Comparison of ENCODE assay signal across 16 cellular contexts in the genomic region with DNA sequence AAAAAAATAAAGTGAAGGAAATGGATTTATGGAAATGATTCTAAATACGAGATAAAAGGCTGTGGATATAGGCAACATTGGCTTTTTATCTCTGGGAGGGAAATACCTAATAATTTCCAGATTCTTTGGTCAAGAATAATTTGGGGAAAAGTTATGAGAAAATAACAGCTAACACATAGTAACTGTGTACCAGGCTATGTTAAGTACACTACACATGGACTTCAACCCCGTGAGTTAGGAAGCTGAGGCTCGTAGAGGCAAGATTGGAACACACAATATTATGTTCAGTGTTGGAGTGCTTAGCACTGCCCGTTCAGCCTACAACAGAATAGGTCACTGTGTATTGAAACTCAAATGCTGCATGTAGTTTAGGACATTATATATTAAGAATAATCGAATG. TPM values are rescaled to one million over a fixed set of nuclear protein-coding genes. Genes with fewer than 3 reads are reported as not detected.
DNase-seq lines count a peak whose midpoint lies in the region; ATAC-seq and TF ChIP-seq lines count a peak whose summit lies in the region.
"Had no signal": no experiment of that assay in that cellular context is flagged by ENCODE, and none has a peak within 500 bp of the region (broad histone marks: within the 10 kb centered on the region; RNA-seq: fewer than 3 reads in every experiment).

No MANE protein-coding gene starts in this region.

- no peak overlapping the region for H4K8ac ChIP-seq in mesenchymal stem cell (ENCODE audit: low read length)

- H2BK120ac ChIP-seq in mesenchymal stem cell (ENCODE audit: low read depth, low read length) = no peak overlapping the region

- no peak overlapping the region for H2BK15ac ChIP-seq in mesenchymal stem cell (ENCODE audit: low read depth, poor library complexity, severe bottlenecking)

- no peak overlapping the region for H3K9ac ChIP-seq in mesenchymal stem cell (ENCODE audit: low read length)

- H3K4ac ChIP-seq in mesenchymal stem cell (ENCODE audit: low read depth in 1 of 2, low read length in 2 of 2) = no peak overlapping the region

- H2AFZ ChIP-seq in ACC112 (ENCODE audit: low read length, unreplicated experiment) = peak overlapping the region; percentile 51
- no peak overlapping the region for H2AFZ ChIP-seq in mesenchymal stem cell (ENCODE audit: low read depth, low read length)

- no peak overlapping the region for H2BK12ac ChIP-seq in mesenchymal stem cell (ENCODE audit: low read length in 2 of 2)

- H2BK5ac ChIP-seq in mesenchymal stem cell (ENCODE audit: low read depth, low read length, poor library complexity, severe bottlenecking) = no peak overlapping the region

- ATAC-seq in T-helper 17 cell (no peak), natural killer cell (no peak), HG03196 (IDR thresholded peaks at IDR 0.05; ENCODE audit: unreplicated experiment) (no peak), HG03439 (IDR thresholded peaks at IDR 0.05; ENCODE audit: unreplicated experiment) (no peak)

- WGBS in mesenchymal stem cell = 77% methylated on average over 4 of the region's 5 CpGs

- no peak overlapping the region for H3K14ac ChIP-seq in mesenchymal stem cell (ENCODE audit: low read length in 2 of 2)

- H3K4me2 ChIP-seq in mesenchymal stem cell (ENCODE audit: low read length, poor library complexity, severe bottlenecking) = no peak overlapping the region

- no peak overlapping the region for H2AK5ac ChIP-seq in mesenchymal stem cell (ENCODE audit: low read length, severe bottlenecking)

- H3K4me3 Mint-ChIP-seq in T-helper 17 cell (peak overlapping the region; percentile 7), natural killer cell (peak overlapping the region; percentile 99)

- H3K79me2 ChIP-seq in ACC112 (ENCODE audit: control insufficient read depth, insufficient read depth, low read length, unreplicated experiment) = no peaks in the 10 kb centered on the region

- no peak overlapping the region for H4K91ac ChIP-seq in mesenchymal stem cell (ENCODE audit: low read length)

- H3K4me1 ChIP-seq in ACC112 (ENCODE audit: control insufficient read depth, insufficient read depth, low read length, unreplicated experiment) = peaks cover 20% of the 10 kb centered on the region
- peaks cover 3% of the 10 kb centered on the region for H3K4me1 ChIP-seq in mesenchymal stem cell (ENCODE audit: control insufficient read depth, insufficient read depth, low read depth, low read length)

- TF ChIP-seq CTCF in natural killer cell (IDR thresholded peaks at IDR 0.05) = no peak

- H3K27me3 ChIP-seq in ACC112 (ENCODE audit: insufficient read depth, low read length) = no peaks in the 10 kb centered on the region
- no peaks in the 10 kb centered on the region for H3K27me3 ChIP-seq in mesenchymal stem cell (ENCODE audit: control insufficient read depth in 1 of 2, insufficient read depth in 1 of 2, low read length in 2 of 2)
- H3K27me3 ChIP-seq: esophagus muscularis mucosa, heart left ventricle had no signal

- H3K9me3 ChIP-seq in T-helper 17 cell (ENCODE audit: control insufficient read depth, low read length, poor library complexity, severe bottlenecking) (no peaks in the 10 kb centered on the region), mesenchymal stem cell (ENCODE audit: control insufficient read depth, low read length) (no peaks in the 10 kb centered on the region)
- H3K9me3 ChIP-seq: heart left ventricle had no signal

- H3K36me3 Mint-ChIP-seq in T-helper 17 cell (ENCODE audit: low read depth) = peaks cover 3% of the 10 kb centered on the region
- peaks cover 8% of the 10 kb centered on the region for H3K36me3 Mint-ChIP-seq in natural killer cell

- H3K18ac ChIP-seq in mesenchymal stem cell (ENCODE audit: low read depth in 1 of 2, low read length in 2 of 2) = no peak overlapping the region

- no peaks in the 10 kb centered on the region for H3K9me3 Mint-ChIP-seq in natural killer cell

- no peak overlapping the region for H3K23ac ChIP-seq in mesenchymal stem cell (ENCODE audit: low read length in 2 of 2)

- intact Hi-C loops in natural killer cell (cut with micrococcal nuclease) = loop anchor here (2.0 kb wide), 3 partner anchors 35 to 67 kb away; partner anchors contain the start of gene GPD2

- H3K4me1 Mint-ChIP-seq in T-helper 17 cell (peaks cover 17% of the 10 kb centered on the region), natural killer cell (peaks cover 29 to 32% of the 10 kb centered on the region in 2 donors)

- peak overlapping the region; percentile 98 for H3K27ac Mint-ChIP-seq in T-helper 17 cell
- peak overlapping the region in 1 of 2 donors; percentile 100 for H3K27ac Mint-ChIP-seq in natural killer cell

- no peak overlapping the region for H3K27ac ChIP-seq in ACC112 (ENCODE audit: low read depth, low read length)
- H3K27ac ChIP-seq in mesenchymal stem cell (ENCODE audit: low read length, poor library complexity, severe bottlenecking) = no peak overlapping the region

- DNase-seq in HT1080 (ENCODE audit: low read depth) = peak; percentile 11
- DNase-seq in T-helper 17 cell = no peak
- DNase-seq in natural killer cell = no peak
- no peak for DNase-seq in NCI-H2171 (lab: John Stamatoyannopoulos, UW)
- DNase-seq in mesenchymal stem cell = no peak
- DNase-seq: activated CD4-positive, alpha-beta T cell treated with anti-CD3 and anti-CD28 coated beads, Interleukin-2, amount 50 U/mL, for 48 hours; heart left ventricle; kidney; NCI-H2029 treated with DMSO at 0.1 percent for 48 hours; right cardiac atrium; SIG-M5; stimulated activated CD4-positive, alpha-beta T cell treated with anti-CD3 and anti-CD28 coated beads, Interleukin-4, amount 100 ng/mL, for 1 hour had no signal

- H3K4me3 ChIP-seq in ACC112 (ENCODE audit: low read depth, low read length) (no peak overlapping the region), mesenchymal stem cell (ENCODE audit: insufficient read depth in 1 of 2, low read depth in 1 of 2, low read length in 2 of 2) (no peak overlapping the region)

- H3K27me3 Mint-ChIP-seq in T-helper 17 cell = peaks cover 7% of the 10 kb centered on the region
- H3K27me3 Mint-ChIP-seq in natural killer cell (ENCODE audit: low read depth in 2 of 2) = peaks cover 6 to 11% of the 10 kb centered on the region in 2 donors

- H3K79me1 ChIP-seq in mesenchymal stem cell (replicated peaks; ENCODE audit: low read length, poor library complexity, severe bottlenecking) = no peaks in the 10 kb centered on the region

- H3K36me3 ChIP-seq in ACC112 (ENCODE audit: insufficient read depth, low read length) (no peaks in the 10 kb centered on the region), mesenchymal stem cell (ENCODE audit: control insufficient read depth in 1 of 2, insufficient read depth in 2 of 2, low read depth in 1 of 2, low read length in 2 of 2) (no peaks in the 10 kb centered on the region)
- H3K36me3 ChIP-seq: esophagus muscularis mucosa, heart left ventricle had no signal

RNA-seq across cellular contexts. Expression of gene GPD2, which starts 34.3 kb away (rescaled TPM):
- total RNA-seq in HT1080 (2014; rRNA removed; shearing (Covaris generic)) = 52.4 and 57.2 TPM in 2 replicates
- polyA plus RNA-seq in HT1080 (2015; cell fraction: cytosol; rRNA removed) = 18.5 and 28.6 TPM in 2 replicates
- 44.3 and 48.2 TPM in 2 replicates for polyA plus RNA-seq in HT1080 (2015; cell fraction: nucleus; rRNA removed)
- total RNA-seq in T-helper 17 cell (10 to 100 TPM in 1 of 2 donors, 1 to 10 TPM in 1; 9.8 to 12.7 TPM), natural killer cell (10 to 100 TPM; 12.5 to 20.2 (median 18.3) TPM)
- 12.2 TPM for polyA plus RNA-seq in mesenchymal stem cell (2013, experiment 1 of 2)
- polyA plus RNA-seq in mesenchymal stem cell (2013, experiment 2 of 2) = 15.3 TPM
